In the genomic region with DNA sequence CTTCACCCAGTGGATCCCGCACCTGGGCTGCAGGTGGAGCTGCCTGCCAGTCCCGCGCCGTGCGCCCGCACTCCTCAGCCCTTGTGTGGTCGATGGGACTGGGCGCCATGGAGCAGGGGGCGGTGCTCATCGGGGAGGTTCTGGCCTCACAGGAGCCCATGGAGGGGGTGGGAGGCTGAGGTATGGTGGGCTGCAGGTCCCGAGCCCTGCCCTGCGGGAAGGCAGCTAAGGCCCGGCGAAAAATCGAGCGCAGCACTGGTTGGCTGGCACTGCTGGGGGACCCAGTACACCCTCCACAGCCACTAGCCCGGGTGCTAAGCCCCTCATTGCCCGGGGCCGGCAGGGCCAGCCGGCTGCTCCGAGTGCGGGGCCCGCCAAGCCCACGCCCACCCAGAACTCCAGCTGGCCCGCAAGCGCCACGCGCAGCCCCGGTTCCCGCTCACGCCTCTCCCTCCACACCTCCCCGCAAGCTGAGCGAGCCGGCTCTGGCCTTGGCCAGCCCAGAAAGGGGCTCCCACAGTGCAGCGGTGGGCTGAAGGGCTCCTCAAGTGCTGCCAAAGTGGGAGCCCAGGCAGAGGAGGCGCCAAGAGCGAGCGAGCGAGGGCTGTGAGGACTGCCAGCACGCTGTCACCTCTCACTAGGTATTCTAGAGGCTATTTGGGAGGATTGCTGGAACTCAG, we compare ENCODE assay signal across 10 cellular contexts. TPM values are rescaled to one million over a fixed set of nuclear protein-coding genes. Genes with fewer than 3 reads are reported as not detected.
A peak's percentile ranks its signal among the peaks of the same experiment; 100 is the strongest.
DNase-seq lines count a peak whose midpoint lies in the region; ATAC-seq and TF ChIP-seq lines count a peak whose summit lies in the region.
"Not testable (repeated sequence)": the region's sequence is repeated elsewhere in the genome, so short reads cannot be mapped to it uniquely, and the experiment has no call there.
"Had no signal": no experiment of that assay in that cellular context is flagged by ENCODE, and none has a peak within 500 bp of the region (broad histone marks: within the 10 kb centered on the region; RNA-seq: fewer than 3 reads in every experiment).

No MANE protein-coding gene starts in this region.

- H3K27me3 ChIP-seq in thyroid gland: not testable (repeated sequence)

- TF ChIP-seq CTCF in thyroid gland (IDR thresholded peaks at IDR 0.05): not testable (repeated sequence)

- WGBS in thyroid gland, 2 donors: no CpG with 5 or more reads among the region's 40 CpGs

- H3K9me3 ChIP-seq in thyroid gland: not testable (repeated sequence)

- H3K4me1 ChIP-seq in thyroid gland: not testable (repeated sequence)

- DNase-seq in sciatic nerve (ENCODE audit: low spot score) (peak; percentile 10), thyroid gland (peak; percentile 43 to 47)

- intact Hi-C loops in sciatic nerve (cut with DNase I); thyroid gland (cut with DNase I): not testable (repeated sequence)

- not testable (repeated sequence) for H3K4me3 ChIP-seq in thyroid gland (replicated peaks in 1 of 3)

- not testable (repeated sequence) for ATAC-seq in sciatic nerve

- TF ChIP-seq POLR2A in thyroid gland (IDR thresholded peaks at IDR 0.05): not testable (repeated sequence)

- H3K36me3 ChIP-seq in thyroid gland: not testable (repeated sequence)

- H3K27ac ChIP-seq in thyroid gland: not testable (repeated sequence)

RNA-seq across cellular contexts. Expression of a gene that starts 32.8 kb away (rescaled TPM):
- total RNA-seq in sciatic nerve: 6.0 TPM
- 10 to 100 TPM; 19.6 to 29.6 (median 22.0) TPM for total RNA-seq in thyroid gland
- total RNA-seq: A172; Calu3; CD4-positive, alpha-beta memory T cell; CD4-positive, alpha-beta T cell; CD4-positive, CD25-positive, alpha-beta regulatory T cell; CD8-positive, alpha-beta memory T cell; CD8-positive, alpha-beta T cell; Daoy had no signal

RNA-seq across cellular contexts. Expression of a gene that starts 33.4 kb away (rescaled TPM):
- total RNA-seq in sciatic nerve: 29.5 TPM
- total RNA-seq in thyroid gland: 100 to 1,000 TPM in 3 of 4 donors, 10 to 100 TPM in 1; 68.5 to 179 (median 107) TPM

RNA-seq across cellular contexts. Expression of a gene that starts 33.9 kb away (rescaled TPM):
- total RNA-seq in sciatic nerve (27.4 TPM), thyroid gland (10 to 100 TPM; 26.5 to 43.0 (median 35.2) TPM)
